In genomic region chr1:84859866-84860265, GRCh38 we compare ENCODE assay signal across 17 cellular contexts. TPM values are rescaled to one million over a fixed set of nuclear protein-coding genes. Genes with fewer than 3 reads are reported as not detected.
DNase-seq lines count a peak whose midpoint lies in the region; ATAC-seq and TF ChIP-seq lines count a peak whose summit lies in the region.
"Had no signal": no experiment of that assay in that cellular context is flagged by ENCODE, and none has a peak within 500 bp of the region (broad histone marks: within the 10 kb centered on the region; RNA-seq: fewer than 3 reads in every experiment).

No MANE protein-coding gene starts in this region.

- H4K20me1 ChIP-seq in MM.1S (ENCODE audit: insufficient read depth, low read length) = no peaks in the 10 kb centered on the region
- H4K20me1 ChIP-seq: BLaER1 treated with 17β-estradiol and CSF1 and Interleukin-3, amounts not matched to agents 10 nM and 100 nM had no signal

- ATAC-seq in foreskin keratinocyte = peak; percentile 41
- ATAC-seq in stimulated activated memory B cell treated with anti-CD40 and anti-IgM and Interleukin-4, amounts not matched to agents 10 μg/mL and 1 μg/mL and 100 μg/mL, for 72 hours = no peak
- ATAC-seq: HCT116 had no signal

- H3K27me3 ChIP-seq in esophagus muscularis mucosa (no peaks in the 10 kb centered on the region), foreskin keratinocyte (no peaks in the 10 kb centered on the region), MM.1S (replicated peaks; ENCODE audit: insufficient read depth, low read length) (no peaks in the 10 kb centered on the region)
- H3K27me3 ChIP-seq: BLaER1 treated with 17β-estradiol and CSF1 and Interleukin-3, amounts not matched to agents 10 nM and 100 nM had no signal

- TF ChIP-seq CTCF in esophagus muscularis mucosa (IDR thresholded peaks at IDR 0.05) = no peak
- TF ChIP-seq CTCF in foreskin keratinocyte (conservative IDR thresholded peaks at IDR 0.05) = no peak
- no peak for TF ChIP-seq CTCF in MM.1S (IDR thresholded peaks at IDR 0.05; ENCODE audit: low read length)

- H3K27ac ChIP-seq in esophagus muscularis mucosa (replicated peaks in 1 of 4) (no peak overlapping the region), foreskin keratinocyte (no peak overlapping the region), MM.1S (ENCODE audit: low read length) (no peak overlapping the region)
- H3K27ac ChIP-seq: BLaER1 treated with 17β-estradiol and CSF1 and Interleukin-3, amounts not matched to agents 10 nM and 100 nM; GM23248 had no signal

- no peaks in the 10 kb centered on the region for H3K9me3 Mint-ChIP-seq in stimulated activated memory B cell treated with anti-CD40 and anti-IgM and Interleukin-4, amounts not matched to agents 10 μg/mL and 1 μg/mL and 100 μg/mL, for 72 hours
- H3K9me3 Mint-ChIP-seq: IgD-negative memory B cell had no signal

- H3K9ac ChIP-seq in MM.1S (ENCODE audit: low read length) = no peak overlapping the region
- H3K9ac ChIP-seq: BLaER1 treated with 17β-estradiol and CSF1 and Interleukin-3, amounts not matched to agents 10 nM and 100 nM; GM23248 had no signal

- no peaks in the 10 kb centered on the region for H3K79me2 ChIP-seq in MM.1S (ENCODE audit: low read length)

- peaks cover 9% of the 10 kb centered on the region for H3F3A ChIP-seq in MM.1S (ENCODE audit: insufficient read depth, low read length)

- H3K4me1 Mint-ChIP-seq in stimulated activated memory B cell treated with anti-CD40 and anti-IgM and Interleukin-4, amounts not matched to agents 10 μg/mL and 1 μg/mL and 100 μg/mL, for 72 hours = peaks cover 33% of the 10 kb centered on the region

- no peak for TF ChIP-seq EP300 in esophagus muscularis mucosa (IDR thresholded peaks at IDR 0.05)

- H3K9me3 ChIP-seq in esophagus muscularis mucosa (no peaks in the 10 kb centered on the region), MM.1S (replicated peaks; ENCODE audit: insufficient read depth, low read length) (no peaks in the 10 kb centered on the region)
- H3K9me3 ChIP-seq: BLaER1 treated with 17β-estradiol and CSF1 and Interleukin-3, amounts not matched to agents 10 nM and 100 nM had no signal

- no peaks in the 10 kb centered on the region for H3K27me3 Mint-ChIP-seq in stimulated activated memory B cell treated with anti-CD40 and anti-IgM and Interleukin-4, amounts not matched to agents 10 μg/mL and 1 μg/mL and 100 μg/mL, for 72 hours
- H3K27me3 Mint-ChIP-seq: IgD-negative memory B cell had no signal

- H3K4me1 ChIP-seq in esophagus muscularis mucosa = no peaks in the 10 kb centered on the region
- H3K4me1 ChIP-seq in foreskin keratinocyte = peaks cover 8% of the 10 kb centered on the region
- H3K4me1 ChIP-seq in MM.1S (ENCODE audit: low read length) = peaks cover 17% of the 10 kb centered on the region; the same call in 1 of the 2 replicates

- H3K36me3 ChIP-seq in esophagus muscularis mucosa (no peaks in the 10 kb centered on the region), MM.1S (replicated peaks; ENCODE audit: insufficient read depth, low read length) (no peaks in the 10 kb centered on the region)
- H3K36me3 ChIP-seq: BLaER1 treated with 17β-estradiol and CSF1 and Interleukin-3, amounts not matched to agents 10 nM and 100 nM had no signal

- no peak overlapping the region for H3K4me3 ChIP-seq in esophagus muscularis mucosa
- H3K4me3 ChIP-seq in MM.1S (ENCODE audit: low read length) = no peak overlapping the region
- H3K4me3 ChIP-seq: BLaER1 treated with 17β-estradiol and CSF1 and Interleukin-3, amounts not matched to agents 10 nM and 100 nM; GM23248 had no signal

- no peak overlapping the region for H2AFZ ChIP-seq in MM.1S (ENCODE audit: low read length)
- H2AFZ ChIP-seq: GM23248 had no signal

- intact Hi-C loops in esophagus muscularis mucosa (cut with DNase I) = no loop called here

- 83% methylated on average over 4 of the region's 4 CpGs for WGBS in esophagus muscularis mucosa

- no peaks in the 10 kb centered on the region for H3K9me2 ChIP-seq in MM.1S (replicated peaks; ENCODE audit: insufficient read depth, low read length)

- H3K4me2 ChIP-seq in MM.1S (ENCODE audit: low read depth, low read length) = no peak overlapping the region

- H3K36me3 Mint-ChIP-seq in stimulated activated memory B cell treated with anti-CD40 and anti-IgM and Interleukin-4, amounts not matched to agents 10 μg/mL and 1 μg/mL and 100 μg/mL, for 72 hours = peaks cover 3% of the 10 kb centered on the region
- H3K36me3 Mint-ChIP-seq: CD4-positive, CD25-positive, alpha-beta regulatory T cell had no signal

- H3K27ac Mint-ChIP-seq in stimulated activated memory B cell treated with anti-CD40 and anti-IgM and Interleukin-4, amounts not matched to agents 10 μg/mL and 1 μg/mL and 100 μg/mL, for 72 hours = no peak overlapping the region
- H3K27ac Mint-ChIP-seq: CD4-positive, CD25-positive, alpha-beta regulatory T cell; IgD-negative memory B cell had no signal

- DNase-seq in ELR (ENCODE audit: low read depth) (peak; percentile 20), RPMI7951 (ENCODE audit: low read depth) (peak; percentile 29), esophagus muscularis mucosa (ENCODE audit: extremely low spot score) (peak; percentile 72), foreskin keratinocyte (peak in 1 of 2 donors; percentile 43), inferior parietal cortex (ENCODE audit: extremely low spot score) (no peak), MM.1S (no peak)
- DNase-seq: ACHN, DMS 273 treated with DMSO at 0.1 percent for 48 hours, DMS79, GDM1, GM23248 had no signal

- H3K4me3 Mint-ChIP-seq in stimulated activated memory B cell treated with anti-CD40 and anti-IgM and Interleukin-4, amounts not matched to agents 10 μg/mL and 1 μg/mL and 100 μg/mL, for 72 hours = no peak overlapping the region
- H3K4me3 Mint-ChIP-seq: IgD-negative memory B cell had no signal

- TF ChIP-seq POLR2A in esophagus muscularis mucosa (IDR thresholded peaks at IDR 0.05; ENCODE audit: low read depth) = no peak

RNA-seq across cellular contexts. Expression of gene LPAR3, which starts 33.1 kb away (rescaled TPM):
- total RNA-seq in RPMI7951 (2014; rRNA removed; shearing (Covaris generic)) = 0.72 and 1.3 TPM in 2 replicates
- total RNA-seq in esophagus muscularis mucosa (under 1 TPM in 2 of 4 donors, not detected in 2; 0.19 to 0.33 TPM), foreskin keratinocyte (25.9 and 32.3 TPM in 2 replicates)
- polyA plus RNA-seq in foreskin keratinocyte = 11.2 and 12.8 TPM in 2 replicates
- total RNA-seq: A172 had no signal
- polyA plus RNA-seq: CD4-positive, CD25-positive, alpha-beta regulatory T cell; GM23248; IgD-negative memory B cell had no signal

Comparison
In these comparisons a context has a peak if more than half of its experiments do, and no peak if none do; other contexts are left out.
1. DNase-seq: peak in ELR (single experiment), RPMI7951 (single experiment) and esophagus muscularis mucosa (single experiment); none in inferior parietal cortex (single experiment) and MM.1S (single experiment).
2. RNA of gene LPAR3, which starts 33.1 kb away (total RNA-seq): 25.9 to 32.3 TPM in foreskin keratinocyte; 0.72 to 1.3 TPM in RPMI7951 and 0.19 to 0.33 TPM in esophagus muscularis mucosa; every median in the first group is over 10 times any median in the second.